In the genomic region with DNA sequence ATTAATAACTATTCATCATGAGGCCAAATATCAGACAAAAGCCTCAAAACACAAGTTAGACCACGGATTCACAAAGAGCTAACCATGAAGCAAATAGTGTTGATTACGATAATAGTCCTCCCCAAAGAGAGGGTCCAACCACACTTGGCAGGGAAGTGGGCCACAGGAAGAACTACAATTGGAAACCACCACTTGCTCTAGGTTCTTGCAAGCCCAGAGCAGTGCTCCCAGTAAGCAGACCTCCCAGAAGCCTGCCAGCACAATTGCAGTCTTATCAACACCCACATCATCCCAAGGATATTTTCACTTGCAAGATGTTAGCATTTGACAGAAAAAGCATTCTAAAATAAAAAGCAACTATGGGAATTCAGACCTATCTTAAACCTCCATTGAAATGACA, we compare ENCODE assay signal across 2 cellular contexts.
TF ChIP-seq lines count a peak whose summit lies in the region.

No MANE protein-coding gene starts in this region.

TF ChIP-seq in GM23338, 12 proteins besides CTCF, POLR2A, EP300 and RAD21 (continued from another document):
- TF ChIP-seq, protein P1, sequence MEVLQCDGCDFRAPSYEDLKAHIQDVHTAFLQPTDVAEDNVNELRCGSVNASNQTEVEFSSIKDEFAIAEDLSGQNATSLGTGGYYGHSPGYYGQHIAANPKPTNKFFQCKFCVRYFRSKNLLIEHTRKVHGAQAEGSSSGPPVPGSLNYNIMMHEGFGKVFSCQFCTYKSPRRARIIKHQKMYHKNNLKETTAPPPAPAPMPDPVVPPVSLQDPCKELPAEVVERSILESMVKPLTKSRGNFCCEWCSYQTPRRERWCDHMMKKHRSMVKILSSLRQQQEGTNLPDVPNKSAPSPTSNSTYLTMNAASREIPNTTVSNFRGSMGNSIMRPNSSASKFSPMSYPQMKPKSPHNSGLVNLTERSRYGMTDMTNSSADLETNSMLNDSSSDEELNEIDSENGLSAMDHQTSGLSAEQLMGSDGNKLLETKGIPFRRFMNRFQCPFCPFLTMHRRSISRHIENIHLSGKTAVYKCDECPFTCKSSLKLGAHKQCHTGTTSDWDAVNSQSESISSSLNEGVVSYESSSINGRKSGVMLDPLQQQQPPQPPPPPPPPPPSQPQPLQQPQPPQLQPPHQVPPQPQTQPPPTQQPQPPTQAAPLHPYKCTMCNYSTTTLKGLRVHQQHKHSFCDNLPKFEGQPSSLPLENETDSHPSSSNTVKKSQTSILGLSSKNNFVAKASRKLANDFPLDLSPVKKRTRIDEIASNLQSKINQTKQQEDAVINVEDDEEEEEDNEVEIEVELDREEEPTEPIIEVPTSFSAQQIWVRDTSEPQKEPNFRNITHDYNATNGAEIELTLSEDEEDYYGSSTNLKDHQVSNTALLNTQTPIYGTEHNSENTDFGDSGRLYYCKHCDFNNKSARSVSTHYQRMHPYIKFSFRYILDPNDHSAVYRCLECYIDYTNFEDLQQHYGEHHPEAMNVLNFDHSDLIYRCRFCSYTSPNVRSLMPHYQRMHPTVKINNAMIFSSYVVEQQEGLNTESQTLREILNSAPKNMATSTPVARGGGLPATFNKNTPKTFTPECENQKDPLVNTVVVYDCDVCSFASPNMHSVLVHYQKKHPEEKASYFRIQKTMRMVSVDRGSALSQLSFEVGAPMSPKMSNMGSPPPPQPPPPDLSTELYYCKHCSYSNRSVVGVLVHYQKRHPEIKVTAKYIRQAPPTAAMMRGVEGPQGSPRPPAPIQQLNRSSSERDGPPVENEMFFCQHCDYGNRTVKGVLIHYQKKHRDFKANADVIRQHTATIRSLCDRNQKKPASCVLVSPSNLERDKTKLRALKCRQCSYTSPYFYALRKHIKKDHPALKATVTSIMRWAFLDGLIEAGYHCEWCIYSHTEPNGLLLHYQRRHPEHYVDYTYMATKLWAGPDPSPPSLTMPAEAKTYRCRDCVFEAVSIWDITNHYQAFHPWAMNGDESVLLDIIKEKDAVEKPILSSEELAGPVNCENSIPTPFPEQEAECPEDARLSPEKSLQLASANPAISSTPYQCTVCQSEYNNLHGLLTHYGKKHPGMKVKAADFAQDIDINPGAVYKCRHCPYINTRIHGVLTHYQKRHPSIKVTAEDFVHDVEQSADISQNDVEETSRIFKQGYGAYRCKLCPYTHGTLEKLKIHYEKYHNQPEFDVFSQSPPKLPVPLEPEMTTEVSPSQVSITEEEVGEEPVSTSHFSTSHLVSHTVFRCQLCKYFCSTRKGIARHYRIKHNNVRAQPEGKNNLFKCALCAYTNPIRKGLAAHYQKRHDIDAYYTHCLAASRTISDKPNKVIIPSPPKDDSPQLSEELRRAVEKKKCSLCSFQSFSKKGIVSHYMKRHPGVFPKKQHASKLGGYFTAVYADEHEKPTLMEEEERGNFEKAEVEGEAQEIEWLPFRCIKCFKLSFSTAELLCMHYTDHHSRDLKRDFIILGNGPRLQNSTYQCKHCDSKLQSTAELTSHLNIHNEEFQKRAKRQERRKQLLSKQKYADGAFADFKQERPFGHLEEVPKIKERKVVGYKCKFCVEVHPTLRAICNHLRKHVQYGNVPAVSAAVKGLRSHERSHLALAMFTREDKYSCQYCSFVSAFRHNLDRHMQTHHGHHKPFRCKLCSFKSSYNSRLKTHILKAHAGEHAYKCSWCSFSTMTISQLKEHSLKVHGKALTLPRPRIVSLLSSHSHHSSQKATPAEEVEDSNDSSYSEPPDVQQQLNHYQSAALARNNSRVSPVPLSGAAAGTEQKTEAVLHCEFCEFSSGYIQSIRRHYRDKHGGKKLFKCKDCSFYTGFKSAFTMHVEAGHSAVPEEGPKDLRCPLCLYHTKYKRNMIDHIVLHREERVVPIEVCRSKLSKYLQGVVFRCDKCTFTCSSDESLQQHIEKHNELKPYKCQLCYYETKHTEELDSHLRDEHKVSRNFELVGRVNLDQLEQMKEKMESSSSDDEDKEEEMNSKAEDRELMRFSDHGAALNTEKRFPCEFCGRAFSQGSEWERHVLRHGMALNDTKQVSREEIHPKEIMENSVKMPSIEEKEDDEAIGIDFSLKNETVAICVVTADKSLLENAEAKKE (CRISPR knock-in tag; IDR thresholded peaks at IDR 0.05) = no peak
- TF ChIP-seq, protein P2, sequence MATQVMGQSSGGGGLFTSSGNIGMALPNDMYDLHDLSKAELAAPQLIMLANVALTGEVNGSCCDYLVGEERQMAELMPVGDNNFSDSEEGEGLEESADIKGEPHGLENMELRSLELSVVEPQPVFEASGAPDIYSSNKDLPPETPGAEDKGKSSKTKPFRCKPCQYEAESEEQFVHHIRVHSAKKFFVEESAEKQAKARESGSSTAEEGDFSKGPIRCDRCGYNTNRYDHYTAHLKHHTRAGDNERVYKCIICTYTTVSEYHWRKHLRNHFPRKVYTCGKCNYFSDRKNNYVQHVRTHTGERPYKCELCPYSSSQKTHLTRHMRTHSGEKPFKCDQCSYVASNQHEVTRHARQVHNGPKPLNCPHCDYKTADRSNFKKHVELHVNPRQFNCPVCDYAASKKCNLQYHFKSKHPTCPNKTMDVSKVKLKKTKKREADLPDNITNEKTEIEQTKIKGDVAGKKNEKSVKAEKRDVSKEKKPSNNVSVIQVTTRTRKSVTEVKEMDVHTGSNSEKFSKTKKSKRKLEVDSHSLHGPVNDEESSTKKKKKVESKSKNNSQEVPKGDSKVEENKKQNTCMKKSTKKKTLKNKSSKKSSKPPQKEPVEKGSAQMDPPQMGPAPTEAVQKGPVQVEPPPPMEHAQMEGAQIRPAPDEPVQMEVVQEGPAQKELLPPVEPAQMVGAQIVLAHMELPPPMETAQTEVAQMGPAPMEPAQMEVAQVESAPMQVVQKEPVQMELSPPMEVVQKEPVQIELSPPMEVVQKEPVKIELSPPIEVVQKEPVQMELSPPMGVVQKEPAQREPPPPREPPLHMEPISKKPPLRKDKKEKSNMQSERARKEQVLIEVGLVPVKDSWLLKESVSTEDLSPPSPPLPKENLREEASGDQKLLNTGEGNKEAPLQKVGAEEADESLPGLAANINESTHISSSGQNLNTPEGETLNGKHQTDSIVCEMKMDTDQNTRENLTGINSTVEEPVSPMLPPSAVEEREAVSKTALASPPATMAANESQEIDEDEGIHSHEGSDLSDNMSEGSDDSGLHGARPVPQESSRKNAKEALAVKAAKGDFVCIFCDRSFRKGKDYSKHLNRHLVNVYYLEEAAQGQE (IDR thresholded peaks at IDR 0.05; ENCODE audit: unreplicated experiment) = no peak
- TF ChIP-seq CREB1 (CRISPR knock-in tag; IDR thresholded peaks at IDR 0.05; ENCODE audit: low read depth) (no peak), POLR2AphosphoS5 (IDR thresholded peaks at IDR 0.05; ENCODE audit: low read depth) (no peak), STAT1 (IDR thresholded peaks at IDR 0.05; ENCODE audit: unreplicated experiment) (no peak), JUNB (IDR thresholded peaks at IDR 0.05; ENCODE audit: unreplicated experiment) (no peak), EZH2phosphoT487 (IDR thresholded peaks at IDR 0.05; ENCODE audit: unreplicated experiment) (no peak), NANOG (IDR thresholded peaks at IDR 0.05; ENCODE audit: borderline replicate concordance) (no peak)
- TF ChIP-seq, protein P3, sequence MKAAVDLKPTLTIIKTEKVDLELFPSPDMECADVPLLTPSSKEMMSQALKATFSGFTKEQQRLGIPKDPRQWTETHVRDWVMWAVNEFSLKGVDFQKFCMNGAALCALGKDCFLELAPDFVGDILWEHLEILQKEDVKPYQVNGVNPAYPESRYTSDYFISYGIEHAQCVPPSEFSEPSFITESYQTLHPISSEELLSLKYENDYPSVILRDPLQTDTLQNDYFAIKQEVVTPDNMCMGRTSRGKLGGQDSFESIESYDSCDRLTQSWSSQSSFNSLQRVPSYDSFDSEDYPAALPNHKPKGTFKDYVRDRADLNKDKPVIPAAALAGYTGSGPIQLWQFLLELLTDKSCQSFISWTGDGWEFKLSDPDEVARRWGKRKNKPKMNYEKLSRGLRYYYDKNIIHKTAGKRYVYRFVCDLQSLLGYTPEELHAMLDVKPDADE (IDR thresholded peaks at IDR 0.05) = no peak

TF ChIP-seq in WTC11, 78 proteins besides CTCF, POLR2A, EP300 and RAD21 (continued from another document):
- TF ChIP-seq GRHL2 (CRISPR knock-in tag; IDR thresholded peaks at IDR 0.05; ENCODE audit: insufficient replicate concordance, severe bottlenecking) (no peak), ZNF416 (CRISPR knock-in tag; IDR thresholded peaks at IDR 0.05) (no peak), NFE2L1 (CRISPR knock-in tag; IDR thresholded peaks at IDR 0.05) (no peak), IRF2 (CRISPR knock-in tag; IDR thresholded peaks at IDR 0.05; ENCODE audit: borderline replicate concordance, low read depth) (no peak)
- TF ChIP-seq, protein P4, sequence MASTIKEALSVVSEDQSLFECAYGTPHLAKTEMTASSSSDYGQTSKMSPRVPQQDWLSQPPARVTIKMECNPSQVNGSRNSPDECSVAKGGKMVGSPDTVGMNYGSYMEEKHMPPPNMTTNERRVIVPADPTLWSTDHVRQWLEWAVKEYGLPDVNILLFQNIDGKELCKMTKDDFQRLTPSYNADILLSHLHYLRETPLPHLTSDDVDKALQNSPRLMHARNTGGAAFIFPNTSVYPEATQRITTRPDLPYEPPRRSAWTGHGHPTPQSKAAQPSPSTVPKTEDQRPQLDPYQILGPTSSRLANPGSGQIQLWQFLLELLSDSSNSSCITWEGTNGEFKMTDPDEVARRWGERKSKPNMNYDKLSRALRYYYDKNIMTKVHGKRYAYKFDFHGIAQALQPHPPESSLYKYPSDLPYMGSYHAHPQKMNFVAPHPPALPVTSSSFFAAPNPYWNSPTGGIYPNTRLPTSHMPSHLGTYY (CRISPR knock-in tag; IDR thresholded peaks at IDR 0.05) = no peak
TF ChIP-seq in WTC11: peak in this region for 0.
